ENCODE assay signal across 8 cellular contexts in genomic region chr2:47782557-47783490, GRCh38. TPM values are rescaled to one million over a fixed set of nuclear protein-coding genes. Genes with fewer than 3 reads are reported as not detected.
DNase-seq lines count a peak whose midpoint lies in the region; ATAC-seq and TF ChIP-seq lines count a peak whose summit lies in the region.

A gene with protein sequence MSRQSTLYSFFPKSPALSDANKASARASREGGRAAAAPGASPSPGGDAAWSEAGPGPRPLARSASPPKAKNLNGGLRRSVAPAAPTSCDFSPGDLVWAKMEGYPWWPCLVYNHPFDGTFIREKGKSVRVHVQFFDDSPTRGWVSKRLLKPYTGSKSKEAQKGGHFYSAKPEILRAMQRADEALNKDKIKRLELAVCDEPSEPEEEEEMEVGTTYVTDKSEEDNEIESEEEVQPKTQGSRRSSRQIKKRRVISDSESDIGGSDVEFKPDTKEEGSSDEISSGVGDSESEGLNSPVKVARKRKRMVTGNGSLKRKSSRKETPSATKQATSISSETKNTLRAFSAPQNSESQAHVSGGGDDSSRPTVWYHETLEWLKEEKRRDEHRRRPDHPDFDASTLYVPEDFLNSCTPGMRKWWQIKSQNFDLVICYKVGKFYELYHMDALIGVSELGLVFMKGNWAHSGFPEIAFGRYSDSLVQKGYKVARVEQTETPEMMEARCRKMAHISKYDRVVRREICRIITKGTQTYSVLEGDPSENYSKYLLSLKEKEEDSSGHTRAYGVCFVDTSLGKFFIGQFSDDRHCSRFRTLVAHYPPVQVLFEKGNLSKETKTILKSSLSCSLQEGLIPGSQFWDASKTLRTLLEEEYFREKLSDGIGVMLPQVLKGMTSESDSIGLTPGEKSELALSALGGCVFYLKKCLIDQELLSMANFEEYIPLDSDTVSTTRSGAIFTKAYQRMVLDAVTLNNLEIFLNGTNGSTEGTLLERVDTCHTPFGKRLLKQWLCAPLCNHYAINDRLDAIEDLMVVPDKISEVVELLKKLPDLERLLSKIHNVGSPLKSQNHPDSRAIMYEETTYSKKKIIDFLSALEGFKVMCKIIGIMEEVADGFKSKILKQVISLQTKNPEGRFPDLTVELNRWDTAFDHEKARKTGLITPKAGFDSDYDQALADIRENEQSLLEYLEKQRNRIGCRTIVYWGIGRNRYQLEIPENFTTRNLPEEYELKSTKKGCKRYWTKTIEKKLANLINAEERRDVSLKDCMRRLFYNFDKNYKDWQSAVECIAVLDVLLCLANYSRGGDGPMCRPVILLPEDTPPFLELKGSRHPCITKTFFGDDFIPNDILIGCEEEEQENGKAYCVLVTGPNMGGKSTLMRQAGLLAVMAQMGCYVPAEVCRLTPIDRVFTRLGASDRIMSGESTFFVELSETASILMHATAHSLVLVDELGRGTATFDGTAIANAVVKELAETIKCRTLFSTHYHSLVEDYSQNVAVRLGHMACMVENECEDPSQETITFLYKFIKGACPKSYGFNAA (N-terminal part only) (plus strand): TSS chr2:47783145. CDS start chr2:47783234, 89 bp downstream.

- H3K36me3 ChIP-seq in adrenal gland (replicated peaks in 1 of 2) (no peaks in the 10 kb centered on the region), heart left ventricle (peaks cover 0 to 5% (median 0%) of the 10 kb centered on the region in 9 donors), upper lobe of right lung (no peaks in the 10 kb centered on the region)

- no peak for TF ChIP-seq CTCF in GM13976 (IDR thresholded peaks at IDR 0.05; ENCODE audit: borderline replicate concordance, control extremely low read depth, extremely low read depth, insufficient read depth, missing control alignments)
- no peak for TF ChIP-seq CTCF in adrenal gland (IDR thresholded peaks at IDR 0.05)
- peak in 3 of 12 donors; percentile 6 to 19 (median 15) for TF ChIP-seq CTCF in heart left ventricle (IDR thresholded peaks at IDR 0.05)
- no peak for TF ChIP-seq CTCF in progenitor cell of endocrine pancreas (IDR thresholded peaks at IDR 0.05; ENCODE audit: unreplicated experiment)
- no peak for TF ChIP-seq CTCF in upper lobe of right lung (IDR thresholded peaks at IDR 0.05)

- H3K4me3 ChIP-seq in adrenal gland (peak within 1 kb of the TSS; percentile 78 to 93 (median 84)), heart left ventricle (peak within 1 kb of the TSS; percentile 65 to 97 (median 88)), upper lobe of right lung (peak within 1 kb of the TSS; percentile 85)

- in situ Hi-C loops in GM13976 (cut with MboI; ENCODE audit: low sequenced_read_pairs, unreplicated experiment), result no loop called here

- TF ChIP-seq POLR2A in adrenal gland (IDR thresholded peaks at IDR 0.05) (peak; percentile 78 to 97), heart left ventricle (IDR thresholded peaks at IDR 0.05) (peak in 1 of 2 donors; percentile 86)

- H3K27ac ChIP-seq in adrenal gland, result peak within 1 kb of the TSS; percentile 89 to 98 (median 96)
- H3K27ac ChIP-seq in heart left ventricle, result peak within 1 kb of the TSS; percentile 54 to 95 (median 90)
- peak within 1 kb of the TSS; percentile 92 for H3K27ac ChIP-seq in upper lobe of right lung

- intact Hi-C loops in adrenal gland (cut with DNase I) (loop anchor here in 1 of 2 donors (10.0 kb wide), 1 partner anchor 122 kb away; the partner anchor contains the start of gene FBXO11), heart left ventricle (cut with DNase I) (loop anchor here in 9 of 10 donors (2.0 to 10.0 kb wide), 5 partner anchors 122 to 324 kb away; partner anchors contain the start of gene FBXO11 (in 9 of the 9)), upper lobe of right lung (cut with DNase I) (no loop called here)

- ATAC-seq in HG02840 (IDR thresholded peaks at IDR 0.05; ENCODE audit: low FRiP score, unreplicated experiment), result peak; percentile 77
- ATAC-seq in T-cell (replicated peaks in 1 of 4), result peak; percentile 89 to 98 (median 93)
- peak; percentile 89 to 99 (median 98) for ATAC-seq in heart left ventricle
- peak; percentile 98 for ATAC-seq in upper lobe of right lung

- H3K27me3 ChIP-seq in adrenal gland (no peaks in the 10 kb centered on the region), heart left ventricle (no peaks in the 10 kb centered on the region), upper lobe of right lung (no peaks in the 10 kb centered on the region)

- H3K4me3 Mint-ChIP-seq in T-cell (peak within 1 kb of the TSS; percentile 84 to 91 (median 86)), progenitor cell of endocrine pancreas (ENCODE audit: low read depth) (peak within 1 kb of the TSS; percentile 89)

- H3K4me1 Mint-ChIP-seq in T-cell (peaks cover 23 to 34% (median 26%) of the 10 kb centered on the region in 3 donors), progenitor cell of endocrine pancreas (ENCODE audit: low read depth) (peaks cover 24% of the 10 kb centered on the region)

- H3K9me3 ChIP-seq in adrenal gland (replicated peaks in 1 of 3) (no peaks in the 10 kb centered on the region), heart left ventricle (no peaks in the 10 kb centered on the region), upper lobe of right lung (no peaks in the 10 kb centered on the region)

- peak within 1 kb of the TSS; percentile 74 to 89 for H3K27ac Mint-ChIP-seq in T-cell
- peak within 1 kb of the TSS; percentile 98 for H3K27ac Mint-ChIP-seq in progenitor cell of endocrine pancreas

- no peaks in the 10 kb centered on the region for H3K27me3 Mint-ChIP-seq in T-cell
- H3K27me3 Mint-ChIP-seq in progenitor cell of endocrine pancreas, result no peaks in the 10 kb centered on the region

- DNase-seq in GM13976 (ENCODE audit: low spot score), result peak; percentile 97
- DNase-seq in NCI-H1436 (lab: John Stamatoyannopoulos, UW), result peak; percentile 89
- peak; percentile 79 to 90 (median 85) for DNase-seq in T-cell
- peak; percentile 88 to 93 (median 90) for DNase-seq in adrenal gland
- peak; percentile 90 to 94 (median 91) for DNase-seq in heart left ventricle
- DNase-seq in progenitor cell of endocrine pancreas (ENCODE audit: low spot score, unreplicated experiment), result peak; percentile 84
- DNase-seq in upper lobe of right lung, result peak; percentile 94

- CTCF ChIA-PET in T-cell (lab: Charles Lee), result interaction anchor here (0.6 to 1.8 kb wide), 6 partner anchors 13 to 859 kb away, joined by 3 to 13 read pairs (median 4); partner anchors contain the start of gene FBXO11 (in 1 of the 2)

- H3K9me3 Mint-ChIP-seq in T-cell (no peaks in the 10 kb centered on the region), progenitor cell of endocrine pancreas (ENCODE audit: low read depth) (peaks cover 6% of the 10 kb centered on the region)

- peaks cover 15 to 16% of the 10 kb centered on the region in 2 donors for H3K4me1 ChIP-seq in adrenal gland (replicated peaks in 1 of 2)
- peaks cover 0 to 38% (median 10%) of the 10 kb centered on the region in 12 donors for H3K4me1 ChIP-seq in heart left ventricle
- peaks cover 20% of the 10 kb centered on the region for H3K4me1 ChIP-seq in upper lobe of right lung

- 0 to 1% (median 0%) methylated on average over 17 to 103 of the region's 103 CpGs for WGBS in adrenal gland, 4 donors
- 1% methylated on average over 37 to 103 of the region's 103 CpGs for WGBS in heart left ventricle, 4 donors

- H3K36me3 Mint-ChIP-seq in T-cell (peaks cover 6% of the 10 kb centered on the region), progenitor cell of endocrine pancreas (ENCODE audit: insufficient read depth) (peaks cover 14% of the 10 kb centered on the region)

- POLR2A ChIA-PET in T-cell (lab: Charles Lee), result interaction anchor here (0.5 to 0.6 kb wide), 4 partner anchors 118 to 662 kb away, joined by 3 to 4 read pairs (median 3); no protein-coding TSS in a partner anchor

RNA-seq across cellular contexts. Expression of the gene that starts here (rescaled TPM):
- total RNA-seq in T-cell (10 to 100 TPM; 32.6 to 46.0 (median 43.8) TPM), adrenal gland (10 to 100 TPM; 38.6 to 99.5 (median 55.0) TPM), heart left ventricle (10 to 100 TPM; 19.6 to 40.7 (median 23.3) TPM), progenitor cell of endocrine pancreas (154 and 163 TPM in 2 replicates), upper lobe of right lung (31.1 TPM)
- polyA plus RNA-seq in adrenal gland (100 to 1,000 TPM in 1 of 3 donors, 10 to 100 TPM in 1, 1 to 10 TPM in 1; 9.6 to 103 (median 12.4) TPM), heart left ventricle (10 to 100 TPM in 1 of 2 donors, 1 to 10 TPM in 1; 5.3 to 20.4 TPM)

Comparison
In these comparisons a context has a peak if more than half of its experiments do, and no peak if none do; other contexts are left out.
1. Peak in every context shown above with its lines: DNase-seq, ATAC-seq, H3K4me3 ChIP-seq and H3K27ac ChIP-seq.